Comparison of ENCODE assay signal across 25 cellular contexts in genomic region chr2:21379140-21379539, GRCh38.
"Had no signal": no experiment of that assay in that cellular context is flagged by ENCODE, and none has a peak within 500 bp of the region (broad histone marks: within the 10 kb centered on the region; RNA-seq: fewer than 3 reads in every experiment).

No MANE protein-coding gene starts in this region.

- H3K4me3 ChIP-seq: ovary, psoas muscle, right lobe of liver, sigmoid colon, stomach, thoracic aorta, tibial artery, transverse colon, upper lobe of right lung, uterus had no signal

- DNase-seq: naive thymus-derived CD8-positive, alpha-beta T cell; nephron progenitor cell; occipital lobe; ovary; posterior cingulate gyrus; psoas muscle; right cardiac atrium; right lobe of liver; sigmoid colon; small intestine; stimulated activated CD4-positive, alpha-beta T cell treated with anti-CD3 and anti-CD28 coated beads, Interleukin-15, amount 100 ng/mL, for 24 hours; stimulated activated CD4-positive, alpha-beta T cell treated with anti-CD3 and anti-CD28 coated beads, Interleukin-2, amount 100 ng/mL, for 24 hours; stimulated activated CD4-positive, alpha-beta T cell treated with anti-CD3 and anti-CD28 coated beads, Interleukin-2, amount 100 ng/mL, for 48 hours; stimulated activated CD4-positive, alpha-beta T cell treated with anti-CD3 and anti-CD28 coated beads, Interleukin-4, amount 100 ng/mL, for 24 hours; stimulated activated naive B cell treated with anti-CD40 and anti-IgM and Interleukin-4, amounts not matched to agents 10 μg/mL and 1 μg/mL and 100 μg/mL, for 72 hours; stimulated activated naive CD4-positive, alpha-beta T cell treated with Interleukin-2 at 50 U/mL for 16 hours; stomach; tibial artery; transverse colon; upper lobe of right lung; uterus had no signal

- ATAC-seq: naive thymus-derived CD8-positive, alpha-beta T cell; natural killer cell treated with Interleukin-12 subunit alpha and Interleukin-12 subunit beta and Interleukin-15 and Interleukin-18, amount 100 ng/mL, for 72 hours; psoas muscle; right cardiac atrium; right lobe of liver; stimulated activated effector memory CD8-positive, alpha-beta T cell treated with anti-CD3 and anti-CD28 coated beads, Interleukin-12 subunit alpha, Interleukin-12 subunit beta, amount 100 ng/mL, for 72 hours; stimulated activated naive B cell treated with anti-CD40 and anti-IgM and Interleukin-4, amounts not matched to agents 10 μg/mL and 1 μg/mL and 100 μg/mL, for 72 hours; upper lobe of right lung had no signal

- H3K36me3 ChIP-seq: ovary, right lobe of liver, sigmoid colon, stomach, thoracic aorta, tibial artery, transverse colon, upper lobe of right lung, uterus had no signal

- H3K9me3 ChIP-seq: ovary, psoas muscle, right lobe of liver, sigmoid colon, stomach, thoracic aorta, tibial artery, transverse colon, upper lobe of right lung, uterus had no signal

- H3K27ac ChIP-seq: ovary, parathyroid adenoma, psoas muscle, right lobe of liver, sigmoid colon, stomach, thoracic aorta, tibial artery, transverse colon, upper lobe of right lung, uterus had no signal

- H3K4me1 ChIP-seq: parathyroid adenoma, psoas muscle, right lobe of liver, sigmoid colon, stomach, tibial artery, transverse colon, upper lobe of right lung, uterus had no signal

- H3K27me3 ChIP-seq: ovary, right lobe of liver, sigmoid colon, transverse colon, upper lobe of right lung, uterus had no signal

- H3K9ac ChIP-seq: parathyroid adenoma had no signal
